Comparison of ENCODE assay signal across 16 cellular contexts in genomic region chr6:130373992-130374391, GRCh38. TPM values are rescaled to one million over a fixed set of nuclear protein-coding genes. Genes with fewer than 3 reads are reported as not detected.
DNase-seq lines count a peak whose midpoint lies in the region; ATAC-seq and TF ChIP-seq lines count a peak whose summit lies in the region.
"Had no signal": no experiment of that assay in that cellular context is flagged by ENCODE, and none has a peak within 500 bp of the region (broad histone marks: within the 10 kb centered on the region; RNA-seq: fewer than 3 reads in every experiment).

No MANE protein-coding gene starts in this region.

- TF ChIP-seq CTCF in WTC11 (IDR thresholded peaks at IDR 0.05) (no peak), glutamatergic neuron (IDR thresholded peaks at IDR 0.05; ENCODE audit: partially characterized antibody, unreplicated experiment) (no peak), Calu3 (IDR thresholded peaks at IDR 0.05; ENCODE audit: unreplicated experiment) (no peak)

- no peaks in the 10 kb centered on the region for H3K9me3 ChIP-seq in HAP-1

- peaks cover 45% of the 10 kb centered on the region for H3K4me1 Mint-ChIP-seq in WTC11
- peaks cover 39% of the 10 kb centered on the region for H3K4me1 Mint-ChIP-seq in glutamatergic neuron (ENCODE audit: low read depth, unreplicated experiment)
- no peaks in the 10 kb centered on the region for H3K4me1 Mint-ChIP-seq in Calu3 (ENCODE audit: low read depth, unreplicated experiment)
- H3K4me1 Mint-ChIP-seq in activated naive CD4-positive, alpha-beta T cell treated with anti-CD3 and anti-CD28 coated beads, Interleukin-2, amount 10 ng/mL, durations not matched to agents 7 days and 5 days, result no peaks in the 10 kb centered on the region

- in situ Hi-C loops in HAP-1 (cut with MboI; ENCODE audit: low sequenced_read_pairs), result no loop called here

- peak; percentile 36 to 55 for DNase-seq in HAP-1 (ENCODE audit: low spot score in 2 of 2)
- no peak for DNase-seq in WTC11 (ENCODE audit: low spot score)
- no peak for DNase-seq in glutamatergic neuron
- no peak for DNase-seq in NCI-H82 treated with DMSO at 0.1 percent for 48 hours (lab: John Stamatoyannopoulos, UW; ENCODE audit: unreplicated experiment)
- DNase-seq in Calu3, result no peak
- no peak for DNase-seq in activated naive CD4-positive, alpha-beta T cell treated with anti-CD3 and anti-CD28 coated beads, Interleukin-2, amount 10 ng/mL, durations not matched to agents 7 days and 5 days
- DNase-seq: C1 segment of cervical spinal cord; CD4-positive, alpha-beta memory T cell; COR-L47; DMS153; EL; GDM1; GOT3; H7 had no signal

- no TSS peak for BruUV-seq in Calu3 (replicated peaks; lab: Mats Ljungman, UMichigan)

- no peak overlapping the region for H3K4me3 Mint-ChIP-seq in WTC11
- H3K4me3 Mint-ChIP-seq in glutamatergic neuron (ENCODE audit: unreplicated experiment), result no peak overlapping the region
- no peak overlapping the region for H3K4me3 Mint-ChIP-seq in Calu3 (ENCODE audit: low read depth, unreplicated experiment)
- no peak overlapping the region for H3K4me3 Mint-ChIP-seq in activated naive CD4-positive, alpha-beta T cell treated with anti-CD3 and anti-CD28 coated beads, Interleukin-2, amount 10 ng/mL, durations not matched to agents 7 days and 5 days
- H3K4me3 Mint-ChIP-seq: CD4-positive, alpha-beta memory T cell had no signal

- no peak overlapping the region for H3K4me3 ChIP-seq in HAP-1
- H3K4me3 ChIP-seq: GM12878 had no signal

- peak; percentile 81 for ATAC-seq in WTC11
- ATAC-seq: GM12878, HCT116 had no signal

- CTCF ChIA-PET in WTC11 (lab: Charles Lee), result interaction anchor here (1.5 kb wide), 1 partner anchor 9 kb away, joined by 4 read pairs; the partner anchor contains the start of gene TMEM200A
- CTCF ChIA-PET in Calu3 (lab: Charles Lee), result no interaction called here
- CTCF ChIA-PET in activated naive CD4-positive, alpha-beta T cell treated with anti-CD3 and anti-CD28 coated beads, Interleukin-2, amount 10 ng/mL, durations not matched to agents 7 days and 5 days (lab: Charles Lee), result interaction anchor here (1.2 kb wide), 1 partner anchor 324 kb away, joined by 4 read pairs; no protein-coding TSS in a partner anchor

- H3K9me3 Mint-ChIP-seq in WTC11 (no peaks in the 10 kb centered on the region), glutamatergic neuron (ENCODE audit: unreplicated experiment) (peaks cover 3% of the 10 kb centered on the region), Calu3 (ENCODE audit: low read depth, unreplicated experiment) (no peaks in the 10 kb centered on the region)
- no peaks in the 10 kb centered on the region for H3K9me3 Mint-ChIP-seq in activated naive CD4-positive, alpha-beta T cell treated with anti-CD3 and anti-CD28 coated beads, Interleukin-2, amount 10 ng/mL, durations not matched to agents 7 days and 5 days
- H3K9me3 Mint-ChIP-seq: CD4-positive, alpha-beta memory T cell had no signal

- POLR2A ChIA-PET in WTC11 (lab: Charles Lee), result no interaction called here

- H3K36me3 Mint-ChIP-seq in WTC11 (no peaks in the 10 kb centered on the region), glutamatergic neuron (ENCODE audit: unreplicated experiment) (no peaks in the 10 kb centered on the region), Calu3 (ENCODE audit: insufficient read depth, unreplicated experiment) (no peaks in the 10 kb centered on the region)
- no peaks in the 10 kb centered on the region for H3K36me3 Mint-ChIP-seq in activated naive CD4-positive, alpha-beta T cell treated with anti-CD3 and anti-CD28 coated beads, Interleukin-2, amount 10 ng/mL, durations not matched to agents 7 days and 5 days
- H3K36me3 Mint-ChIP-seq: CD4-positive, alpha-beta memory T cell had no signal

- intact Hi-C loops in Calu3 (cut with micrococcal nuclease; ENCODE audit: unreplicated experiment), result no loop called here

- H3K27ac Mint-ChIP-seq in WTC11 (no peak overlapping the region), glutamatergic neuron (ENCODE audit: unreplicated experiment) (peak overlapping the region; percentile 29), Calu3 (ENCODE audit: unreplicated experiment) (no peak overlapping the region)
- no peak overlapping the region for H3K27ac Mint-ChIP-seq in activated naive CD4-positive, alpha-beta T cell treated with anti-CD3 and anti-CD28 coated beads, Interleukin-2, amount 10 ng/mL, durations not matched to agents 7 days and 5 days

- no peaks in the 10 kb centered on the region for H3K27me3 ChIP-seq in HAP-1 (ENCODE audit: low read depth)

- H3K4me1 ChIP-seq in HAP-1, result peaks cover 17% of the 10 kb centered on the region

- H3K27me3 Mint-ChIP-seq in WTC11 (ENCODE audit: low read depth) (no peaks in the 10 kb centered on the region), glutamatergic neuron (ENCODE audit: unreplicated experiment) (peaks cover 3% of the 10 kb centered on the region), Calu3 (ENCODE audit: unreplicated experiment) (peaks cover 39% of the 10 kb centered on the region)
- peaks cover 17% of the 10 kb centered on the region for H3K27me3 Mint-ChIP-seq in activated naive CD4-positive, alpha-beta T cell treated with anti-CD3 and anti-CD28 coated beads, Interleukin-2, amount 10 ng/mL, durations not matched to agents 7 days and 5 days
- H3K27me3 Mint-ChIP-seq: CD4-positive, alpha-beta memory T cell had no signal

- H3K36me3 ChIP-seq in HAP-1 (replicated peaks), result no peaks in the 10 kb centered on the region

TF ChIP-seq in WTC11, 78 proteins besides CTCF, POLR2A, EP300 and RAD21 (continues in another document):
- TF ChIP-seq NFE2L1 (CRISPR knock-in tag; IDR thresholded peaks at IDR 0.05), result no peak
- no peak for TF ChIP-seq HMGA2 (CRISPR knock-in tag; IDR thresholded peaks at IDR 0.05)
- TF ChIP-seq ATF2 (CRISPR knock-in tag; IDR thresholded peaks at IDR 0.05; ENCODE audit: borderline replicate concordance, low read depth), result no peak
- no peak for TF ChIP-seq MLX (CRISPR knock-in tag; IDR thresholded peaks at IDR 0.05)
- no peak for TF ChIP-seq NR3C1 (CRISPR knock-in tag; conservative IDR thresholded peaks at IDR 0.05; ENCODE audit: low read depth)
- no peak for TF ChIP-seq AR (CRISPR knock-in tag; IDR thresholded peaks at IDR 0.05)
- no peak for TF ChIP-seq ZNF121 (CRISPR knock-in tag; IDR thresholded peaks at IDR 0.05)
- TF ChIP-seq ZMAT4 (CRISPR knock-in tag; IDR thresholded peaks at IDR 0.05), result no peak
- TF ChIP-seq ZNF396 (CRISPR knock-in tag; IDR thresholded peaks at IDR 0.05; ENCODE audit: borderline replicate concordance), result no peak
- TF ChIP-seq NFATC4 (CRISPR knock-in tag; IDR thresholded peaks at IDR 0.05), result no peak
- no peak for TF ChIP-seq MYBL2 (CRISPR knock-in tag; IDR thresholded peaks at IDR 0.05)
- TF ChIP-seq GABPB1 (CRISPR knock-in tag; IDR thresholded peaks at IDR 0.05), result no peak
- TF ChIP-seq SP1 (CRISPR knock-in tag; conservative IDR thresholded peaks at IDR 0.05), result no peak
- TF ChIP-seq USF1 (CRISPR knock-in tag; IDR thresholded peaks at IDR 0.05), result no peak

RNA-seq across cellular contexts. Expression of gene TMEM200A, which starts 8.2 kb away (rescaled TPM):
- total RNA-seq in WTC11 (2021), result 10.4 to 11.2 TPM (median 11.0 TPM) in 3 replicates
- 25.4 TPM for total RNA-seq in glutamatergic neuron (ENCODE audit: unreplicated experiment)
- not detected in 2 replicates for total RNA-seq in Calu3 (2022)

Comparison
In these comparisons a context has a peak if more than half of its experiments do, and no peak if none do; other contexts are left out.
1. DNase-seq: peak in HAP-1 (2 of 2); none in WTC11 (single experiment), glutamatergic neuron (single experiment), NCI-H82 treated with DMSO at 0.1 percent for 48 hours (single experiment), Calu3 (single experiment) and activated naive CD4-positive, alpha-beta T cell treated with anti-CD3 and anti-CD28 coated beads, Interleukin-2, amount 10 ng/mL, durations not matched to agents 7 days and 5 days (single experiment).
2. RNA of gene TMEM200A, which starts 8.2 kb away (total RNA-seq): 25.4 TPM in glutamatergic neuron (single experiment) and 10.4 to 11.2 TPM in WTC11; not detected in Calu3; every median in the first group is over 10 times any median in the second.